1 cellular context compared by ENCODE assay signal in the genomic region with DNA sequence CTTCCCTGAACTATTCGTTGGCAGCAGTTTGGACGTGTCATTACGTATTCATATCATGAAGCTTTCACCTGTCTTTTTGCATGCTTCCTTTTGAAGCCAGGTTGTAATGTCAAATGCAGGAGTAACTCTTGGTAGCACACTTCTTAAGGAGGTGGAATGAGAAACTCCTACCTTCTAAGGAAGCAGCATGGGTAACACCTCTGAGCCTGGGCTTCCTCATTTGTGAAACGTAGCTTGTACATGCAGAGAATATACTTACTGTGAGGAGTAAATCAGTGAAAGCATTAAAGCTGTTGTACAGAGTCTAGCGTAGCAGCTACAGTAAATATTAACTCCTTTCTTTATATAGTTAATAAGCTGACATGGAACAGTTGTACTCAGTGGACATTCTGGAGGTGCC.
TF ChIP-seq lines count a peak whose summit lies in the region.

No MANE protein-coding gene starts in this region.

TF ChIP-seq in H1, 55 proteins besides CTCF, POLR2A, EP300 and RAD21:
- TF ChIP-seq RNF2 (IDR thresholded peaks at IDR 0.05; ENCODE audit: borderline replicate concordance, low read depth, low read length, missing control alignments, poor library complexity, severe bottlenecking) (no peak), BACH1 (IDR thresholded peaks at IDR 0.05; ENCODE audit: low read length) (no peak), SIX5 (IDR thresholded peaks at IDR 0.05; ENCODE audit: low read depth, low read length) (no peak), ASH2L (IDR thresholded peaks at IDR 0.05; ENCODE audit: low read length) (no peak), TEAD4 (IDR thresholded peaks at IDR 0.05; ENCODE audit: low read depth, low read length) (no peak), NANOG (IDR thresholded peaks at IDR 0.05; ENCODE audit: insufficient read depth, low read depth, low read length, poor library complexity, severe bottlenecking) (no peak), RBBP5 (IDR thresholded peaks at IDR 0.05; ENCODE audit: borderline replicate concordance, low read depth, low read length) (no peak), MAFK (IDR thresholded peaks at IDR 0.05; ENCODE audit: low read depth, low read length) (no peak), PHF8 (conservative IDR thresholded peaks at IDR 0.05; ENCODE audit: low read depth, low read length) (no peak), JUN (IDR thresholded peaks at IDR 0.05; ENCODE audit: low read depth, low read length) (no peak), NRF1 (IDR thresholded peaks at IDR 0.05; ENCODE audit: low read depth, low read length) (no peak), GABPA (IDR thresholded peaks at IDR 0.05; ENCODE audit: borderline replicate concordance, insufficient read depth, low read length) (no peak), BRCA1 (IDR thresholded peaks at IDR 0.05; ENCODE audit: low read depth, low read length) (no peak), TAF1 (IDR thresholded peaks at IDR 0.05; ENCODE audit: low read depth, low read length) (no peak), CHD7 (IDR thresholded peaks at IDR 0.05; ENCODE audit: insufficient replicate concordance, low read length) (no peak), POU5F1 (IDR thresholded peaks at IDR 0.05; ENCODE audit: low read depth, low read length) (no peak), SIRT6 (IDR thresholded peaks at IDR 0.05; ENCODE audit: low read length) (no peak)
